Comparison of ENCODE assay signal across 8 cellular contexts in genomic region chr18:13382990-13383821, GRCh38.
DNase-seq lines count a peak whose midpoint lies in the region; ATAC-seq and TF ChIP-seq lines count a peak whose summit lies in the region.

No MANE protein-coding gene starts in this region.

- peaks cover 39% of the 10 kb centered on the region for H3K4me1 Mint-ChIP-seq in activated CD4-positive, alpha-beta T cell treated with anti-CD3 and anti-CD28 coated beads, Interleukin-2, amount 10 ng/mL, durations not matched to agents 24 days and 14 days
- H3K4me1 Mint-ChIP-seq in activated naive CD8-positive, alpha-beta T cell treated with anti-CD3 and anti-CD28 coated beads for 36 hours, result peaks cover 60% of the 10 kb centered on the region
- H3K4me1 Mint-ChIP-seq in glutamatergic neuron (ENCODE audit: low read depth, unreplicated experiment), result peaks cover 5% of the 10 kb centered on the region

- peaks cover 9% of the 10 kb centered on the region for H3K36me3 Mint-ChIP-seq in activated CD4-positive, alpha-beta T cell treated with anti-CD3 and anti-CD28 coated beads, Interleukin-2, amount 10 ng/mL, durations not matched to agents 24 days and 14 days (ENCODE audit: low read depth)
- peaks cover 12% of the 10 kb centered on the region for H3K36me3 Mint-ChIP-seq in activated naive CD8-positive, alpha-beta T cell treated with anti-CD3 and anti-CD28 coated beads for 36 hours
- no peaks in the 10 kb centered on the region for H3K36me3 Mint-ChIP-seq in glutamatergic neuron (ENCODE audit: unreplicated experiment)

- TF ChIP-seq POLR2A in suprapubic skin (IDR thresholded peaks at IDR 0.05), result no peak

- intact Hi-C loops in activated CD4-positive, alpha-beta T cell treated with anti-CD3 and anti-CD28 coated beads, Interleukin-2, amount 10 ng/mL, durations not matched to agents 24 days and 14 days (cut with micrococcal nuclease), result loop anchor here (1.0 to 5.0 kb wide), 3 partner anchors 55 to 167 kb away; no protein-coding TSS in a partner anchor

- ATAC-seq in lung (ENCODE audit: insufficient read depth, low FRiP score) (no peak), GM21529 (IDR thresholded peaks at IDR 0.05; ENCODE audit: unreplicated experiment) (no peak)

- DNase-seq in activated CD4-positive, alpha-beta T cell treated with anti-CD3 and anti-CD28 coated beads, Interleukin-2, amount 10 ng/mL, durations not matched to agents 24 days and 14 days, result no peak
- DNase-seq in activated CD4-positive, alpha-beta T cell treated with anti-CD3 and anti-CD28 coated beads, Interleukin-2, amount 50 U/mL, for 1 hour, result no peak
- DNase-seq in activated naive CD8-positive, alpha-beta T cell treated with anti-CD3 and anti-CD28 coated beads for 36 hours, result no peak
- DNase-seq in lung (ENCODE audit: low spot score), result no peak
- DNase-seq in suprapubic skin (ENCODE audit: low spot score in 2 of 2), result peak; percentile 68 to 69
- DNase-seq in Kasumi-1 (lab: John Stamatoyannopoulos, UW), result no peak
- DNase-seq in glutamatergic neuron, result no peak

- H3K4me1 ChIP-seq in lung (ENCODE audit: control insufficient read depth in 2 of 2, insufficient read depth in 2 of 2, low read length in 2 of 2) (peaks cover 10 to 18% of the 10 kb centered on the region in 2 donors), suprapubic skin (peaks cover 47% of the 10 kb centered on the region)

- no peaks in the 10 kb centered on the region for H3K27me3 Mint-ChIP-seq in activated CD4-positive, alpha-beta T cell treated with anti-CD3 and anti-CD28 coated beads, Interleukin-2, amount 10 ng/mL, durations not matched to agents 24 days and 14 days
- no peaks in the 10 kb centered on the region for H3K27me3 Mint-ChIP-seq in activated naive CD8-positive, alpha-beta T cell treated with anti-CD3 and anti-CD28 coated beads for 36 hours
- peaks cover 7% of the 10 kb centered on the region for H3K27me3 Mint-ChIP-seq in glutamatergic neuron (ENCODE audit: unreplicated experiment)

- H3K36me3 ChIP-seq in lung (ENCODE audit: control insufficient read depth in 2 of 2, insufficient read depth in 2 of 2, low read length in 2 of 2), result no peaks in the 10 kb centered on the region
- no peaks in the 10 kb centered on the region for H3K36me3 ChIP-seq in suprapubic skin

- peak overlapping the region; percentile 72 for H3K4me3 Mint-ChIP-seq in activated CD4-positive, alpha-beta T cell treated with anti-CD3 and anti-CD28 coated beads, Interleukin-2, amount 10 ng/mL, durations not matched to agents 24 days and 14 days
- H3K4me3 Mint-ChIP-seq in activated naive CD8-positive, alpha-beta T cell treated with anti-CD3 and anti-CD28 coated beads for 36 hours, result peak overlapping the region; percentile 84
- no peak overlapping the region for H3K4me3 Mint-ChIP-seq in glutamatergic neuron (ENCODE audit: unreplicated experiment)

- H3K27ac ChIP-seq in lung (ENCODE audit: low read depth in 1 of 2, low read length in 1 of 2) (peak overlapping the region; percentile 29 to 89), suprapubic skin (peak overlapping the region; percentile 87)

- WGBS in lung, 2 donors, result 81 to 87% methylated on average over 19 of the region's 19 CpGs
- 94% methylated on average over 7 of the region's 19 CpGs for WGBS in suprapubic skin

- peak overlapping the region; percentile 96 for H3K27ac Mint-ChIP-seq in activated CD4-positive, alpha-beta T cell treated with anti-CD3 and anti-CD28 coated beads, Interleukin-2, amount 10 ng/mL, durations not matched to agents 24 days and 14 days
- H3K27ac Mint-ChIP-seq in activated naive CD8-positive, alpha-beta T cell treated with anti-CD3 and anti-CD28 coated beads for 36 hours, result peak overlapping the region; percentile 97
- H3K27ac Mint-ChIP-seq in glutamatergic neuron (ENCODE audit: unreplicated experiment), result no peak overlapping the region

- H3K9me3 Mint-ChIP-seq in activated CD4-positive, alpha-beta T cell treated with anti-CD3 and anti-CD28 coated beads, Interleukin-2, amount 10 ng/mL, durations not matched to agents 24 days and 14 days, result peaks cover 3% of the 10 kb centered on the region
- H3K9me3 Mint-ChIP-seq in activated naive CD8-positive, alpha-beta T cell treated with anti-CD3 and anti-CD28 coated beads for 36 hours, result peaks cover 5% of the 10 kb centered on the region
- H3K9me3 Mint-ChIP-seq in glutamatergic neuron (ENCODE audit: unreplicated experiment), result peaks cover 3% of the 10 kb centered on the region

- no peak overlapping the region for H3K4me3 ChIP-seq in lung
- peak overlapping the region; percentile 33 for H3K4me3 ChIP-seq in suprapubic skin

- TF ChIP-seq EP300 in suprapubic skin (IDR thresholded peaks at IDR 0.05), result no peak

- H3K9me3 ChIP-seq in lung (ENCODE audit: control insufficient read depth in 2 of 2, insufficient read depth in 1 of 2, low read length in 1 of 2) (no peaks in the 10 kb centered on the region), suprapubic skin (no peaks in the 10 kb centered on the region)

- TF ChIP-seq CTCF in lung (IDR thresholded peaks at IDR 0.05; ENCODE audit: control extremely low read depth, extremely low read depth) (no peak), suprapubic skin (IDR thresholded peaks at IDR 0.05) (no peak), glutamatergic neuron (IDR thresholded peaks at IDR 0.05; ENCODE audit: partially characterized antibody, unreplicated experiment) (no peak)

- H3K27me3 ChIP-seq in lung (ENCODE audit: control insufficient read depth, insufficient read depth) (no peaks in the 10 kb centered on the region), suprapubic skin (no peaks in the 10 kb centered on the region)

Comparison
In these comparisons a context has a peak if more than half of its experiments do, and no peak if none do; other contexts are left out.
1. DNase-seq: peak in suprapubic skin (2 of 2); none in activated CD4-positive, alpha-beta T cell treated with anti-CD3 and anti-CD28 coated beads, Interleukin-2, amount 10 ng/mL, durations not matched to agents 24 days and 14 days (single experiment), activated CD4-positive, alpha-beta T cell treated with anti-CD3 and anti-CD28 coated beads, Interleukin-2, amount 50 U/mL, for 1 hour (single experiment), activated naive CD8-positive, alpha-beta T cell treated with anti-CD3 and anti-CD28 coated beads for 36 hours (single experiment), lung (single experiment), Kasumi-1 (0 of 2) and glutamatergic neuron (single experiment).